In genomic region chr7:22997871-22998515, GRCh38 we compare ENCODE assay signal across 15 cellular contexts.
"Had no signal": no experiment of that assay in that cellular context is flagged by ENCODE, and none has a peak within 500 bp of the region (broad histone marks: within the 10 kb centered on the region; RNA-seq: fewer than 3 reads in every experiment).

No MANE protein-coding gene starts in this region.

- H3K27me3 ChIP-seq: adrenal gland, gastrocnemius medialis, heart left ventricle, left lung, upper lobe of left lung had no signal

- H3K4me3 ChIP-seq: adrenal gland, gastrocnemius medialis, heart left ventricle, left lung, thoracic aorta, upper lobe of left lung had no signal

- DNase-seq: activated CD4-positive, alpha-beta T cell treated with anti-CD3 and anti-CD28 coated beads for 36 hours; activated CD4-positive, alpha-beta T cell treated with anti-CD3 and anti-CD28 coated beads, Interleukin-2, amount 50 U/mL, for 48 hours; activated gamma-delta T cell treated with Interleukin-2 at 50 U/mL for 16 hours; adrenal gland; dermis blood vessel endothelial cell; effector memory CD8-positive, alpha-beta T cell; gastrocnemius medialis; heart left ventricle; left lung; occipital lobe; stimulated activated naive B cell treated with anti-CD40 and anti-IgM and Interleukin-4, amounts not matched to agents 10 μg/mL and 1 μg/mL and 100 μg/mL, for 72 hours; upper lobe of left lung had no signal

- ATAC-seq: activated CD4-positive, alpha-beta T cell treated with anti-CD3 and anti-CD28 coated beads for 36 hours; activated naive CD4-positive, alpha-beta T cell treated with anti-CD3 and anti-CD28 coated beads, Interleukin-2, amount 50 U/mL, for 72 hours; effector memory CD8-positive, alpha-beta T cell; gastrocnemius medialis; heart left ventricle; left lung; stimulated activated naive B cell treated with anti-CD40 and anti-IgM and Interleukin-4, amounts not matched to agents 10 μg/mL and 1 μg/mL and 100 μg/mL, for 72 hours had no signal

- FAIRE-seq: astrocyte had no signal

- H3K36me3 ChIP-seq: adrenal gland, gastrocnemius medialis, heart left ventricle, left lung, thoracic aorta, upper lobe of left lung had no signal

- H3K27ac ChIP-seq: adrenal gland, gastrocnemius medialis, heart left ventricle, left lung, thoracic aorta, upper lobe of left lung had no signal

- H3K9me3 ChIP-seq: adrenal gland, gastrocnemius medialis, heart left ventricle, left lung, thoracic aorta, upper lobe of left lung had no signal

- H3K4me1 ChIP-seq: left lung had no signal
